ENCODE assay signal across 8 cellular contexts in the genomic region with DNA sequence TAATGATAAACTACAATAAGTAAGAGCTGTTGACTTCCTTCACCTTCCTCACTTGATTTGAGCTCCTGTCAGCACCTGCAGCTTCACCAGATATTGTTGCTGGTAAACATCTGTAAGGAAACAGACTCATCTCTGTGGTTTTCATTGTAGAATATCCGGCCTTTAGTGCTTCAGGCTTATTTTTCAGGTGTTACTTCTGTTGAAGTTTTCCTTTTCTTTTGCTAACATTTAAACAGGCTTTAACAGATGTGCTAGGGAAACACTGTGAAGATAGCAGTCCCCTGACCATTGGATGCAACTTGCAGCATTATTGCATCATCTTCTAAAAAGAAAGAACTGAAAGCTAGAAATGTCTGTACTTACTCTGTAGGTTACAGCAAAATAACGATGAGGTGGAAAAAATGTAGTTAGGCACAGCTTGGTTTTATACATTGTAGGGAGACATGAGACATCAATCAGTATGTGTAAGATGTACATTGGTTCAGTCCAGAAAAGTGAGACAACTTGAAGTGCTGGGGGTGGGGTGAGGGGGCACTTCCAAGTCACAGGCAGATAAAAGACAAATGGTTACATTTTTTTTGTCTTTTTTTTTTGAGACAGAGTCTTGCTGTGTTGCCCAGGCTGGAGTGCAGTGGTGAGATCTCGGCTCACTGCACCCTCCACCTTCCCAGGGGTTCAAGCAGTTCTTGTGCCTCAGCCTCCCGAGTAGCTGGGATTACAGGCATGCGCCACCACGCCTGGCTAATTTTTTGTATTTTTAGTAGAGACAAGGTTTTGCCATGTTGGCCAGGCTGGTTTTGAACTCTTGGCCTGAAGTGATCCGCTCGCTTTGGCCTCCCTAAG. TPM values are rescaled to one million over a fixed set of nuclear protein-coding genes. Genes with fewer than 3 reads are reported as not detected.
DNase-seq lines count a peak whose midpoint lies in the region; ATAC-seq, FAIRE-seq and TF ChIP-seq lines count a peak whose summit lies in the region.

No MANE protein-coding gene starts in this region.

- TF ChIP-seq POLR2A in NB4 (IDR thresholded peaks at IDR 0.05; ENCODE audit: extremely low read depth, insufficient read length) (no peak), K562 (conservative IDR thresholded peaks at IDR 0.05) (no peak)

- H3K4me2 ChIP-seq in K562 (ENCODE audit: insufficient read depth, low read length): peak overlapping the region; percentile 9; the same call in 1 of the 2 replicates

- H3K27me3 ChIP-seq in K562 (ENCODE audit: control insufficient read depth in 2 of 2, insufficient read depth in 2 of 2, low read length in 2 of 2): no peaks in the 10 kb centered on the region

- intact Hi-C loops in K562 (cut with micrococcal nuclease) (no loop called here), natural killer cell (cut with micrococcal nuclease) (loop anchor here (2.0 kb wide), 1 partner anchor 75 kb away; a partner anchor contains a TSS)

- CTCF ChIA-PET in K562 (lab: Yijun Ruan, JAX; ENCODE audit: low intra/inter-chr PET ratio): no interaction called here

- in situ Hi-C loops in K562 (cut with MboI): no loop called here

- H3K9me1 ChIP-seq in K562 (ENCODE audit: control insufficient read depth, insufficient read depth, low read length): no peaks in the 10 kb centered on the region

- H3K4me3 Mint-ChIP-seq in natural killer cell: peak overlapping the region; percentile 71

- no peaks in the 10 kb centered on the region for H3K9me3 Mint-ChIP-seq in natural killer cell

- H3K36me3 Mint-ChIP-seq in natural killer cell: peaks cover under 1% of the 10 kb centered on the region

- peaks cover 21% of the 10 kb centered on the region for H3K79me2 ChIP-seq in K562 (ENCODE audit: control insufficient read depth, insufficient read depth, low read length)

- peak overlapping the region; percentile 50 for H3K27ac ChIP-seq in K562 (ENCODE audit: extremely low read depth, low read depth, low read length)

- POLR2A ChIA-PET in K562 (lab: Yijun Ruan, JAX): interaction anchor here (0.6 to 4.3 kb wide), 11 partner anchors 9 to 380 kb away, joined by 3 to 33 read pairs (median 4); a partner anchor contains a TSS

- 66% methylated on average over 6 of the region's 8 CpGs for WGBS in K562 (ENCODE audit: insufficient coverage, low coverage, missing lambda C conversion rate)

- peak in 1 of 2 experiments; percentile 53 for TF ChIP-seq RAD21 in K562 (CRISPR knock-in tag; conservative IDR thresholded peaks at IDR 0.05 in 1 of 2, IDR thresholded peaks at IDR 0.05 in 1 of 2)

- ATAC-seq in GM18519 (IDR thresholded peaks at IDR 0.05; ENCODE audit: low FRiP score, unreplicated experiment) (peak; percentile 77), HG02571 (IDR thresholded peaks at IDR 0.05; ENCODE audit: unreplicated experiment) (peak; percentile 58), K562 (peak; percentile 83), natural killer cell (peak; percentile 41 to 69 (median 52))

- peaks cover 58 to 63% of the 10 kb centered on the region in 2 donors for H3K4me1 Mint-ChIP-seq in natural killer cell

- peaks cover 57% of the 10 kb centered on the region for H3K36me3 ChIP-seq in K562 (ENCODE audit: control insufficient read depth, insufficient read depth, low read length)

- H3K4me1 ChIP-seq in K562 (replicated peaks in 1 of 2; ENCODE audit: control insufficient read depth in 2 of 2, insufficient read depth in 2 of 2, low read length in 2 of 2): peaks cover 0 to 50% of the 10 kb centered on the region in 2 experiments; a peak in 4 of 5 replicates

- H4K20me1 ChIP-seq in K562 (replicated peaks; ENCODE audit: control insufficient read depth, insufficient read depth, low read length): 0 out of 2 replicates have a peak, but pooled peaks cover 4% of the 10 kb centered on the region

- no peak overlapping the region for H3K4me3 ChIP-seq in NB4 (ENCODE audit: low read depth, low read length)
- no peak overlapping the region for H3K4me3 ChIP-seq in K562

- no peak for FAIRE-seq in K562 (lab: Jason Lieb, UNC)

- TF ChIP-seq CTCF in NB4 (IDR thresholded peaks at IDR 0.05; ENCODE audit: low read depth, low read length) (no peak), K562 (IDR thresholded peaks at IDR 0.05 in 2 of 3, conservative IDR thresholded peaks at IDR 0.05 in 1 of 3; ENCODE audit: insufficient read depth in 2 of 3, low read depth in 1 of 3, low read length in 3 of 3) (no peak), natural killer cell (IDR thresholded peaks at IDR 0.05) (no peak)

- DNase-seq in NB4 (ENCODE audit: low read depth) (peak; percentile 73), K562 (ENCODE audit: extremely low read depth in 1 of 4, low spot score in 3 of 4) (peak in 2 of 4 experiments; percentile 30 to 55), natural killer cell (no peak), HuH-7 (ENCODE audit: low spot score) (no peak), GOT3 (lab: John Stamatoyannopoulos, UW) (no peak), hypothalamus (lab: John Stamatoyannopoulos, UW) (no peak)

- no peaks in the 10 kb centered on the region for H3K27me3 Mint-ChIP-seq in natural killer cell (ENCODE audit: low read depth in 2 of 2)

- H3K9ac ChIP-seq in K562 (ENCODE audit: insufficient read depth in 1 of 2, low read depth in 2 of 2, low read length in 2 of 2): peak overlapping the region in 1 of 2 experiments; percentile 32; a peak in 2 of 4 replicates

- peak overlapping the region; percentile 83 to 92 for H3K27ac Mint-ChIP-seq in natural killer cell

- H3K9me3 ChIP-seq in K562 (replicated peaks; ENCODE audit: control insufficient read depth, insufficient read depth, low read depth, low read length): no peaks in the 10 kb centered on the region

- no TSS peak for BruUV-seq in K562 (replicated peaks; lab: Mats Ljungman, UMichigan)

- H2AFZ ChIP-seq in K562 (ENCODE audit: low read depth, low read length): no peak overlapping the region

- TF ChIP-seq EP300 in K562 (IDR thresholded peaks at IDR 0.05; ENCODE audit: low read length): peak; percentile 89

TF ChIP-seq in K562, 482 proteins besides CTCF, POLR2A, EP300 and RAD21 (continues in another document):
- TF ChIP-seq MCM7 (IDR thresholded peaks at IDR 0.05): no peak
- TF ChIP-seq ETV5 (CRISPR knock-in tag; IDR thresholded peaks at IDR 0.05; ENCODE audit: low read depth): no peak
- TF ChIP-seq, protein P1, sequence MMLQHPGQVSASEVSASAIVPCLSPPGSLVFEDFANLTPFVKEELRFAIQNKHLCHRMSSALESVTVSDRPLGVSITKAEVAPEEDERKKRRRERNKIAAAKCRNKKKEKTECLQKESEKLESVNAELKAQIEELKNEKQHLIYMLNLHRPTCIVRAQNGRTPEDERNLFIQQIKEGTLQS (IDR thresholded peaks at IDR 0.05): peak; percentile 100
- TF ChIP-seq, protein P1 (CRISPR knock-in tag; conservative IDR thresholded peaks at IDR 0.05): peak; percentile 88
- TF ChIP-seq SRSF9 (IDR thresholded peaks at IDR 0.05; ENCODE audit: borderline replicate concordance, low read depth, low read length): no peak
- TF ChIP-seq, protein P2, sequence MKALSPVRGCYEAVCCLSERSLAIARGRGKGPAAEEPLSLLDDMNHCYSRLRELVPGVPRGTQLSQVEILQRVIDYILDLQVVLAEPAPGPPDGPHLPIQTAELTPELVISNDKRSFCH (CRISPR knock-in tag; IDR thresholded peaks at IDR 0.05): no peak
- TF ChIP-seq, protein P2 (tag; IDR thresholded peaks at IDR 0.05): peak; percentile 88; the same call in 1 of the 2 replicates
- 0 out of 2 replicates have a peak, but pooled peaks have one; percentile 9 for TF ChIP-seq MTF1 (CRISPR knock-in tag; IDR thresholded peaks at IDR 0.05; ENCODE audit: borderline replicate concordance)
- peak; percentile 42; the same call in 1 of the 2 replicates for TF ChIP-seq PTRF (tag; IDR thresholded peaks at IDR 0.05)
- TF ChIP-seq, protein P3, sequence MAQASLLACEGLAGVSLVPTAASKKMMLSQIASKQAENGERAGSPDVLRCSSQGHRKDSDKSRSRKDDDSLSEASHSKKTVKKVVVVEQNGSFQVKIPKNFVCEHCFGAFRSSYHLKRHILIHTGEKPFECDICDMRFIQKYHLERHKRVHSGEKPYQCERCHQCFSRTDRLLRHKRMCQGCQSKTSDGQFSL (CRISPR knock-in tag; IDR thresholded peaks at IDR 0.05): no peak
- TF ChIP-seq, protein P3 (tag; IDR thresholded peaks at IDR 0.05): peak in 1 of 2 experiments; percentile 87; a peak in 2 of 4 replicates
- peak; percentile 91 for TF ChIP-seq SMAD4 (CRISPR knock-in tag; conservative IDR thresholded peaks at IDR 0.05)
- TF ChIP-seq EP400 (IDR thresholded peaks at IDR 0.05): peak; percentile 91
- no peak for TF ChIP-seq HNRNPLL (IDR thresholded peaks at IDR 0.05; ENCODE audit: low read depth, low read length, poor library complexity, severe bottlenecking)

RNA-seq across cellular contexts. Expression of a gene that starts 10.2 kb away (rescaled TPM):
- total RNA-seq in K562 (2011; cell fraction: chromatin; rRNA removed; ENCODE audit: low replicate concordance): 59.6 and 88.6 TPM in 2 replicates
- total RNA-seq in K562 (2011; cell fraction: nucleolus; rRNA removed): 36.5 and 42.8 TPM in 2 replicates
- 58.9 and 67.9 TPM in 2 replicates for total RNA-seq in K562 (2011; cell fraction: nucleoplasm; rRNA removed)
- total RNA-seq in K562 (2014; rRNA removed): 9.3 and 17.9 TPM in 2 replicates
- 16.7 and 17.4 TPM in 2 replicates for total RNA-seq in K562 (2014; rRNA removed; fragmentation: Illumina TruSeq; extraction: Trizol)
- total RNA-seq in K562 (2015; rRNA removed; fragmentation: Illumina TruSeq; extraction: Trizol): 11.5 and 14.3 TPM in 2 replicates
- total RNA-seq in K562 (2021): 24.6 and 32.9 TPM in 2 replicates
- polyA plus RNA-seq in K562 (2011; rRNA removed): 36.7 and 37.6 TPM in 2 replicates
- 18.1 and 21.2 TPM in 2 replicates for polyA plus RNA-seq in K562 (2011; cell fraction: cytosol; rRNA removed)
- 32.0 and 53.9 TPM in 2 replicates for polyA plus RNA-seq in K562 (2011; cell fraction: nucleus; rRNA removed)
- 9.6 and 20.6 TPM in 2 replicates for polyA plus RNA-seq in K562 (2012)
- polyA plus RNA-seq in K562 (2014; fragmentation: Illumina TruSeq; extraction: Trizol): 12.8 and 13.9 TPM in 2 replicates
- polyA plus RNA-seq in K562 (2014; fragmentation: Nextera tagmentation; extraction: Ambion mirVana): 1 to 10 TPM; 6.2 to 8.8 TPM
- polyA plus RNA-seq in K562 (2014; rRNA removed): 15.2 and 20.7 TPM in 2 replicates
- polyA minus RNA-seq in K562 (2011; rRNA and poly(A)+ RNA removed): 42.0 and 44.5 TPM in 2 replicates
- 21.0 and 33.3 TPM in 2 replicates for polyA minus RNA-seq in K562 (2011; cell fraction: cytosol; rRNA and poly(A)+ RNA removed)
- polyA minus RNA-seq in K562 (2011; cell fraction: nucleus; rRNA and poly(A)+ RNA removed): 24.0 and 38.5 TPM in 2 replicates
- total RNA-seq in natural killer cell: 10 to 100 TPM; 55.3 to 64.2 (median 59.9) TPM
